ENCODE assay signal across 8 cellular contexts in the genomic region with DNA sequence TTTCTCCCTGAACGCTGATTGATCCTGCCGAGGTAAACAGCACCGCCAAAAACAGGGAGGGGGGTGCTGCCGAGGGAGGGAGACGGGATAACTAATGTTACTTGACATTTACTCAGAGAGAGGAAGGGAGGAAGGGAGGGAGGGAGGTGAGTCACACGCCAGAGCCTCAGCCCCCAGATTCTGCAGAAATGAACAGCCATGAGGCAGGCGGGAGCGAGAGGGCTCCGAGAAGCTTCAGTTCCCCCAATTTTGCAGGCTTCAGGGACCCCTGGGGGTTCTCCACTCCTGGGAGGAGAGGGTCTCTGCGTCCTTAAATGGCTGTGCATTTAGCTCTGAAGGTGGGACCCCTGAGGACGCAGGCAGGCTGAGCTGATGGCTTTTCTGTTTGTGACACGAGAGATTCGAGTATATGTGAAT. TPM values are rescaled to one million over a fixed set of nuclear protein-coding genes. Genes with fewer than 3 reads are reported as not detected.
DNase-seq lines count a peak whose midpoint lies in the region; ATAC-seq, FAIRE-seq and TF ChIP-seq lines count a peak whose summit lies in the region.

No MANE protein-coding gene starts in this region.

- no peak for TF ChIP-seq EP300 in SK-N-SH (IDR thresholded peaks at IDR 0.05; ENCODE audit: borderline replicate concordance in 1 of 2, low read depth in 1 of 2, low read length in 1 of 2)

- peaks cover 9% of the 10 kb centered on the region for H3K9me3 Mint-ChIP-seq in activated naive CD8-positive, alpha-beta T cell treated with anti-CD3 and anti-CD28 coated beads, Interleukin-2, amount 10 ng/mL, durations not matched to agents 7 days and 5 days
- H3K9me3 Mint-ChIP-seq in nephron progenitor cell = peaks cover 7% of the 10 kb centered on the region

- peak overlapping the region; percentile 89 for H3K27ac Mint-ChIP-seq in activated naive CD8-positive, alpha-beta T cell treated with anti-CD3 and anti-CD28 coated beads, Interleukin-2, amount 10 ng/mL, durations not matched to agents 7 days and 5 days
- H3K27ac Mint-ChIP-seq in nephron progenitor cell = peak overlapping the region; percentile 75

- H3K36me3 Mint-ChIP-seq in activated naive CD8-positive, alpha-beta T cell treated with anti-CD3 and anti-CD28 coated beads, Interleukin-2, amount 10 ng/mL, durations not matched to agents 7 days and 5 days = peaks cover 6% of the 10 kb centered on the region
- no peaks in the 10 kb centered on the region for H3K36me3 Mint-ChIP-seq in nephron progenitor cell (ENCODE audit: low read depth)

- no peak overlapping the region for H3K27ac ChIP-seq in SK-N-SH (ENCODE audit: low read depth in 2 of 2, low read length in 1 of 2)
- H3K27ac ChIP-seq in upper lobe of right lung = no peak overlapping the region

- peak; percentile 35 for DNase-seq in COLO829 (ENCODE audit: low spot score)
- no peak for DNase-seq in SK-N-SH
- no peak for DNase-seq in activated naive CD8-positive, alpha-beta T cell treated with anti-CD3 and anti-CD28 coated beads, Interleukin-2, amount 10 ng/mL, durations not matched to agents 7 days and 5 days
- no peak for DNase-seq in nephron progenitor cell
- DNase-seq in upper lobe of right lung = no peak
- DNase-seq in NCI-H526 (lab: John Stamatoyannopoulos, UW) = no peak
- no peak for DNase-seq in frontal cortex (ENCODE audit: low spot score in 2 of 2)

- H3K36me3 ChIP-seq in SK-N-SH (replicated peaks in 1 of 2; ENCODE audit: control insufficient read depth in 1 of 2, insufficient read depth in 2 of 2, low read length in 1 of 2) = no peaks in the 10 kb centered on the region
- no peaks in the 10 kb centered on the region for H3K36me3 ChIP-seq in upper lobe of right lung

- no peaks in the 10 kb centered on the region for H3F3A ChIP-seq in SK-N-SH (replicated peaks; ENCODE audit: insufficient read depth)

- H4K20me1 ChIP-seq in SK-N-SH (ENCODE audit: insufficient read depth) = no peaks in the 10 kb centered on the region

- H3K27me3 Mint-ChIP-seq in activated naive CD8-positive, alpha-beta T cell treated with anti-CD3 and anti-CD28 coated beads, Interleukin-2, amount 10 ng/mL, durations not matched to agents 7 days and 5 days = no peaks in the 10 kb centered on the region
- H3K27me3 Mint-ChIP-seq in nephron progenitor cell (ENCODE audit: low read depth, poor library complexity) = peaks cover 9% of the 10 kb centered on the region

- intact Hi-C loops in upper lobe of right lung (cut with DNase I) = no loop called here

- H3K4me3 ChIP-seq in SK-N-SH (ENCODE audit: low read depth in 2 of 2, low read length in 1 of 2) = no peak overlapping the region
- no peak overlapping the region for H3K4me3 ChIP-seq in upper lobe of right lung

- no peaks in the 10 kb centered on the region for H3K27me3 ChIP-seq in SK-N-SH (ENCODE audit: insufficient read depth)
- H3K27me3 ChIP-seq in upper lobe of right lung = no peaks in the 10 kb centered on the region

- H3K4me1 Mint-ChIP-seq in activated naive CD8-positive, alpha-beta T cell treated with anti-CD3 and anti-CD28 coated beads, Interleukin-2, amount 10 ng/mL, durations not matched to agents 7 days and 5 days = peaks cover 54% of the 10 kb centered on the region
- H3K4me1 Mint-ChIP-seq in nephron progenitor cell = peaks cover 38% of the 10 kb centered on the region

- FAIRE-seq in frontal cortex (lab: Jason Lieb, UNC) = no peak

- H3K4me2 ChIP-seq in SK-N-SH = peak overlapping the region; percentile 71

- TF ChIP-seq RAD21 in SK-N-SH (IDR thresholded peaks at IDR 0.05; ENCODE audit: low read length) = no peak

- H3K4me1 ChIP-seq in SK-N-SH (ENCODE audit: control insufficient read depth in 1 of 2, insufficient read depth in 2 of 2, low read depth in 1 of 2, low read length in 1 of 2) = 0 out of 4 replicates have a peak, but pooled peaks cover 0 to 5% of the 10 kb centered on the region in 2 experiments
- H3K4me1 ChIP-seq in upper lobe of right lung = peaks cover 11% of the 10 kb centered on the region

- peak; percentile 56 for ATAC-seq in activated naive CD8-positive, alpha-beta T cell treated with anti-CD3 and anti-CD28 coated beads, Interleukin-2, amount 10 ng/mL, durations not matched to agents 7 days and 5 days (ENCODE audit: low read depth)
- ATAC-seq in upper lobe of right lung (peak; percentile 38), HG03097 (IDR thresholded peaks at IDR 0.05; ENCODE audit: low FRiP score, unreplicated experiment) (no peak)

- no peak overlapping the region for H3K9ac ChIP-seq in SK-N-SH

- no peaks in the 10 kb centered on the region for H3K9me2 ChIP-seq in SK-N-SH

- POLR2A ChIA-PET in SK-N-SH (lab: Yijun Ruan, JAX) = no interaction called here
- POLR2A ChIA-PET in activated naive CD8-positive, alpha-beta T cell treated with anti-CD3 and anti-CD28 coated beads, Interleukin-2, amount 10 ng/mL, durations not matched to agents 7 days and 5 days (lab: Charles Lee) = interaction anchor here (0.6 to 4.5 kb wide), 10 partner anchors 9 to 315 kb away, joined by 3 to 39 read pairs (median 5); a partner anchor contains a TSS

- H2AFZ ChIP-seq in SK-N-SH (ENCODE audit: low read depth) = peak overlapping the region; percentile 88; the same call in 1 of the 2 replicates

- TF ChIP-seq CTCF in SK-N-SH (IDR thresholded peaks at IDR 0.05) (no peak), nephron progenitor cell (IDR thresholded peaks at IDR 0.05) (no peak), upper lobe of right lung (IDR thresholded peaks at IDR 0.05) (no peak)

- CTCF ChIA-PET in SK-N-SH (lab: Yijun Ruan, JAX) = interaction anchor here (0.6 kb wide), 1 partner anchor 657 kb away, joined by 3 read pairs; no protein-coding TSS in a partner anchor

- H3K9me3 ChIP-seq in SK-N-SH (no peaks in the 10 kb centered on the region), upper lobe of right lung (no peaks in the 10 kb centered on the region)

- H3K4me3 Mint-ChIP-seq in activated naive CD8-positive, alpha-beta T cell treated with anti-CD3 and anti-CD28 coated beads, Interleukin-2, amount 10 ng/mL, durations not matched to agents 7 days and 5 days = peak overlapping the region; percentile 86
- H3K4me3 Mint-ChIP-seq in nephron progenitor cell = no peak overlapping the region

- 21% methylated on average over 13 of the region's 13 CpGs for WGBS in SK-N-SH (ENCODE audit: low lambda C conversion rate)

- H3K79me2 ChIP-seq in SK-N-SH (ENCODE audit: insufficient read depth) = no peaks in the 10 kb centered on the region

TF ChIP-seq in SK-N-SH, 30 proteins besides CTCF, POLR2A, EP300 and RAD21 (continues in another document):
- no peak for TF ChIP-seq FOXM1 (IDR thresholded peaks at IDR 0.05; ENCODE audit: low read depth)
- TF ChIP-seq, protein P1, sequence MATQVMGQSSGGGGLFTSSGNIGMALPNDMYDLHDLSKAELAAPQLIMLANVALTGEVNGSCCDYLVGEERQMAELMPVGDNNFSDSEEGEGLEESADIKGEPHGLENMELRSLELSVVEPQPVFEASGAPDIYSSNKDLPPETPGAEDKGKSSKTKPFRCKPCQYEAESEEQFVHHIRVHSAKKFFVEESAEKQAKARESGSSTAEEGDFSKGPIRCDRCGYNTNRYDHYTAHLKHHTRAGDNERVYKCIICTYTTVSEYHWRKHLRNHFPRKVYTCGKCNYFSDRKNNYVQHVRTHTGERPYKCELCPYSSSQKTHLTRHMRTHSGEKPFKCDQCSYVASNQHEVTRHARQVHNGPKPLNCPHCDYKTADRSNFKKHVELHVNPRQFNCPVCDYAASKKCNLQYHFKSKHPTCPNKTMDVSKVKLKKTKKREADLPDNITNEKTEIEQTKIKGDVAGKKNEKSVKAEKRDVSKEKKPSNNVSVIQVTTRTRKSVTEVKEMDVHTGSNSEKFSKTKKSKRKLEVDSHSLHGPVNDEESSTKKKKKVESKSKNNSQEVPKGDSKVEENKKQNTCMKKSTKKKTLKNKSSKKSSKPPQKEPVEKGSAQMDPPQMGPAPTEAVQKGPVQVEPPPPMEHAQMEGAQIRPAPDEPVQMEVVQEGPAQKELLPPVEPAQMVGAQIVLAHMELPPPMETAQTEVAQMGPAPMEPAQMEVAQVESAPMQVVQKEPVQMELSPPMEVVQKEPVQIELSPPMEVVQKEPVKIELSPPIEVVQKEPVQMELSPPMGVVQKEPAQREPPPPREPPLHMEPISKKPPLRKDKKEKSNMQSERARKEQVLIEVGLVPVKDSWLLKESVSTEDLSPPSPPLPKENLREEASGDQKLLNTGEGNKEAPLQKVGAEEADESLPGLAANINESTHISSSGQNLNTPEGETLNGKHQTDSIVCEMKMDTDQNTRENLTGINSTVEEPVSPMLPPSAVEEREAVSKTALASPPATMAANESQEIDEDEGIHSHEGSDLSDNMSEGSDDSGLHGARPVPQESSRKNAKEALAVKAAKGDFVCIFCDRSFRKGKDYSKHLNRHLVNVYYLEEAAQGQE (IDR thresholded peaks at IDR 0.05; ENCODE audit: low read depth, low read length) = no peak
- no peak for TF ChIP-seq CHD2 (IDR thresholded peaks at IDR 0.05; ENCODE audit: low read length, partially characterized antibody)
- TF ChIP-seq TAF1 (IDR thresholded peaks at IDR 0.05; ENCODE audit: borderline replicate concordance, low read depth, low read length) = no peak; the same call in 1 of the 2 replicates
- TF ChIP-seq RCOR1 (IDR thresholded peaks at IDR 0.05; ENCODE audit: low read length) = no peak
- no peak for TF ChIP-seq FOXJ3 (CRISPR knock-in tag; IDR thresholded peaks at IDR 0.05)
- no peak for TF ChIP-seq GABPA (IDR thresholded peaks at IDR 0.05; ENCODE audit: low read depth)
- no peak for TF ChIP-seq POLR2AphosphoS5 (IDR thresholded peaks at IDR 0.05; ENCODE audit: low read depth, low read length)
- no peak for TF ChIP-seq SMC3 (IDR thresholded peaks at IDR 0.05; ENCODE audit: low read depth, low read length)
- no peak for TF ChIP-seq ELF1 (IDR thresholded peaks at IDR 0.05)
- TF ChIP-seq, protein P2, sequence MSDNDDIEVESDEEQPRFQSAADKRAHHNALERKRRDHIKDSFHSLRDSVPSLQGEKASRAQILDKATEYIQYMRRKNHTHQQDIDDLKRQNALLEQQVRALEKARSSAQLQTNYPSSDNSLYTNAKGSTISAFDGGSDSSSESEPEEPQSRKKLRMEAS (IDR thresholded peaks at IDR 0.05; ENCODE audit: low read depth) = no peak; the same call in 1 of the 2 replicates
- TF ChIP-seq, protein P3, sequence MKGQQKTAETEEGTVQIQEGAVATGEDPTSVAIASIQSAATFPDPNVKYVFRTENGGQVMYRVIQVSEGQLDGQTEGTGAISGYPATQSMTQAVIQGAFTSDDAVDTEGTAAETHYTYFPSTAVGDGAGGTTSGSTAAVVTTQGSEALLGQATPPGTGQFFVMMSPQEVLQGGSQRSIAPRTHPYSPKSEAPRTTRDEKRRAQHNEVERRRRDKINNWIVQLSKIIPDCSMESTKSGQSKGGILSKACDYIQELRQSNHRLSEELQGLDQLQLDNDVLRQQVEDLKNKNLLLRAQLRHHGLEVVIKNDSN (IDR thresholded peaks at IDR 0.05; ENCODE audit: borderline replicate concordance, low read depth) = no peak

RNA-seq across cellular contexts. Expression of a gene that starts 59.1 kb away (rescaled TPM):
- 8.9 and 16.2 TPM in 2 replicates for polyA plus RNA-seq in SK-N-SH (2012; rRNA removed)
- 6.6 and 9.6 TPM in 2 replicates for polyA plus RNA-seq in SK-N-SH (2012; cell fraction: cytosol; rRNA removed)
- 22.0 and 25.7 TPM in 2 replicates for polyA plus RNA-seq in SK-N-SH (2012; cell fraction: nucleus; rRNA removed)
- total RNA-seq in activated naive CD8-positive, alpha-beta T cell treated with anti-CD3 and anti-CD28 coated beads, Interleukin-2, amount 10 ng/mL, durations not matched to agents 7 days and 5 days = 1 to 10 TPM; 8.6 to 8.8 TPM
- 9.6 TPM for total RNA-seq in upper lobe of right lung
- 33.8 TPM for total RNA-seq in frontal cortex
